8 cellular contexts compared by ENCODE assay signal in the genomic region with DNA sequence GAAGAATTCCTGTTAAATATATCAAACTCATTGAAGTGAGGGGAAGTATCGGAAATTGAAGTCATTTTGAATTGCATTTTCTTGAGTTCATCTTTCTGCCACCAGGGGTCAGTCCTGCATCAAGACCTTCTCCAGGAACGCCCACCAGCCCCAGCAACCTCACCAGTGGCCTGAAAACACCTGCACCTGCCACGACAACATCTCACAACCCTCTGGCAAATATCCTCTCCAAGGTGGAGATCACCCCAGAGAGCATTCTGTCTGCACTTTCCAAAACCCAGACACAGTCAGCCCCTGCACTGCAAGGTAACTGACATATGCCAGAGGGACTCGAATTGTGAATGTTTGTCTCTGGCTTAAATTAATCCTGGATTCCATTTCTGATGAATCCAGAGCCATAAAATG. TPM values are rescaled to one million over a fixed set of nuclear protein-coding genes. Genes with fewer than 3 reads are reported as not detected.
DNase-seq lines count a peak whose midpoint lies in the region; ATAC-seq, FAIRE-seq and TF ChIP-seq lines count a peak whose summit lies in the region.

No MANE protein-coding gene starts in this region.

- H3K4me3 ChIP-seq in body of pancreas: no peak overlapping the region

- TF ChIP-seq CTCF in GM13976 (IDR thresholded peaks at IDR 0.05; ENCODE audit: borderline replicate concordance, control extremely low read depth, extremely low read depth, insufficient read depth, missing control alignments): peak; percentile 51
- peak; percentile 61 to 81 (median 80) for TF ChIP-seq CTCF in body of pancreas (IDR thresholded peaks at IDR 0.05)

- DNase-seq in GM13976 (ENCODE audit: low spot score) (peak; percentile 84), NCI-H2029 treated with DMSO at 0.1 percent for 48 hours (lab: John Stamatoyannopoulos, UW) (peak; percentile 47), UCSD-AML1 (lab: John Stamatoyannopoulos, UW; ENCODE audit: unreplicated experiment) (peak; percentile 42), body of pancreas (peak; percentile 69 to 76 (median 73))
- DNase-seq in stimulated activated CD4-positive, alpha-beta T cell treated with anti-CD3 and anti-CD28 coated beads, Interleukin-2, amount 100 ng/mL, for 4 hours (ENCODE audit: low read depth): peak; percentile 72

- no peak overlapping the region for H3K27ac ChIP-seq in body of pancreas

- TF ChIP-seq POLR2A in body of pancreas (IDR thresholded peaks at IDR 0.05): no peak

- peak; percentile 56 for FAIRE-seq in islet of Langerhans (lab: Jason Lieb, UNC)

- H3K4me1 ChIP-seq in body of pancreas: no peaks in the 10 kb centered on the region

- intact Hi-C loops in body of pancreas (cut with DNase I): loop anchor here (10.0 kb wide), 2 partner anchors 90 to 220 kb away; no protein-coding TSS in a partner anchor

- no peaks in the 10 kb centered on the region for H3K9me3 ChIP-seq in body of pancreas

- ATAC-seq in body of pancreas (peak; percentile 71), GM19351 (IDR thresholded peaks at IDR 0.05; ENCODE audit: unreplicated experiment) (no peak), GM18868 (IDR thresholded peaks at IDR 0.05; ENCODE audit: unreplicated experiment) (no peak)

- no peaks in the 10 kb centered on the region for H3K27me3 ChIP-seq in body of pancreas

- H3K36me3 ChIP-seq in body of pancreas (replicated peaks in 1 of 2; ENCODE audit: insufficient read depth in 1 of 2, low read depth in 2 of 2): peaks cover 0 to 15% of the 10 kb centered on the region in 2 donors

- 37% methylated on average over 4 of the region's 4 CpGs for WGBS in body of pancreas, 2 donors

- in situ Hi-C loops in GM13976 (cut with MboI; ENCODE audit: low sequenced_read_pairs, unreplicated experiment): no loop called here

RNA-seq across cellular contexts. Expression of a gene that starts 22.8 kb away (rescaled TPM):
- total RNA-seq in body of pancreas: 1 to 10 TPM; 4.3 to 7.0 TPM

RNA-seq across cellular contexts. Expression of a gene that starts 43.5 kb away (rescaled TPM):
- 1 to 10 TPM; 1.3 to 2.1 TPM for total RNA-seq in body of pancreas

RNA-seq across cellular contexts. Expression of a gene that starts 51.1 kb away (rescaled TPM):
- total RNA-seq in body of pancreas: not detected
